In genomic region chr16:57609541-57610401, GRCh38 we compare ENCODE assay signal across 8 cellular contexts.
DNase-seq lines count a peak whose midpoint lies in the region; ATAC-seq and TF ChIP-seq lines count a peak whose summit lies in the region.

No MANE protein-coding gene starts in this region.

- H3K27ac Mint-ChIP-seq in nephron: peak overlapping the region; percentile 42 to 72 (median 45)

- H3K9me3 Mint-ChIP-seq in nephron: no peaks in the 10 kb centered on the region

- H3K4me1 Mint-ChIP-seq in nephron: peaks cover 47% of the 10 kb centered on the region

- H3K4me3 ChIP-seq in choroid plexus epithelial cell (ENCODE audit: low read depth, low read length): no peak overlapping the region

- peak; percentile 28 for TF ChIP-seq CTCF in choroid plexus epithelial cell (conservative IDR thresholded peaks at IDR 0.05; ENCODE audit: low read depth, low read length)
- no peak for TF ChIP-seq CTCF in nephron (IDR thresholded peaks at IDR 0.05; ENCODE audit: unreplicated experiment in 3 of 3)

- peak; percentile 94 for ATAC-seq in HG02938 (IDR thresholded peaks at IDR 0.05; ENCODE audit: unreplicated experiment)

- DNase-seq in NCI-H2196 (lab: John Stamatoyannopoulos, UW; ENCODE audit: unreplicated experiment): peak; percentile 7
- no peak for DNase-seq in NCI-H2196 treated with DMSO at 0.1 percent for 48 hours (lab: John Stamatoyannopoulos, UW; ENCODE audit: unreplicated experiment)
- peak; percentile 30 to 36 for DNase-seq in SHP77 (lab: John Stamatoyannopoulos, UW)
- DNase-seq in choroid plexus epithelial cell (ENCODE audit: low read depth): peak; percentile 29
- DNase-seq in NOMO-1 treated with DMSO at 0.1 percent for 48 hours (lab: John Stamatoyannopoulos, UW; ENCODE audit: unreplicated experiment): no peak
- DNase-seq in COLO829 (ENCODE audit: low spot score): no peak

- peaks cover 17% of the 10 kb centered on the region for H3K27me3 Mint-ChIP-seq in nephron (ENCODE audit: low read depth)

- no peaks in the 10 kb centered on the region for H3K36me3 Mint-ChIP-seq in nephron (ENCODE audit: low read depth)

- H3K4me3 Mint-ChIP-seq in nephron: no peak overlapping the region

Comparison
In these comparisons a context has a peak if more than half of its experiments do, and no peak if none do; other contexts are left out.
1. DNase-seq: peak in NCI-H2196 (single experiment), SHP77 (2 of 2) and choroid plexus epithelial cell (single experiment); none in NCI-H2196 treated with DMSO at 0.1 percent for 48 hours (single experiment), NOMO-1 treated with DMSO at 0.1 percent for 48 hours (single experiment) and COLO829 (single experiment).